In genomic region chr3:193190387-193190786, GRCh38 we compare ENCODE assay signal across 9 cellular contexts. TPM values are rescaled to one million over a fixed set of nuclear protein-coding genes. Genes with fewer than 3 reads are reported as not detected.
DNase-seq lines count a peak whose midpoint lies in the region; ATAC-seq and TF ChIP-seq lines count a peak whose summit lies in the region.
"Had no signal": no experiment of that assay in that cellular context is flagged by ENCODE, and none has a peak within 500 bp of the region (broad histone marks: within the 10 kb centered on the region; RNA-seq: fewer than 3 reads in every experiment).

No MANE protein-coding gene starts in this region.

- intact Hi-C loops in activated CD4-positive, alpha-beta T cell treated with anti-CD3 and anti-CD28 coated beads, Interleukin-2, amount 10 ng/mL, durations not matched to agents 24 days and 14 days (cut with micrococcal nuclease), result no loop called here

- H3K4me3 ChIP-seq in endodermal cell (ENCODE audit: low read length), result no peak overlapping the region
- H3K4me3 ChIP-seq: BLaER1 treated with 17β-estradiol and CSF1 and Interleukin-3, amounts not matched to agents 10 nM and 100 nM had no signal

- no peaks in the 10 kb centered on the region for H3K27me3 Mint-ChIP-seq in activated CD4-positive, alpha-beta T cell treated with anti-CD3 and anti-CD28 coated beads, Interleukin-2, amount 10 ng/mL, durations not matched to agents 24 days and 14 days
- H3K27me3 Mint-ChIP-seq in endodermal cell (ENCODE audit: insufficient read depth), result no peaks in the 10 kb centered on the region
- no peaks in the 10 kb centered on the region for H3K27me3 Mint-ChIP-seq in progenitor cell of endocrine pancreas
- peaks cover 0 to 8% of the 10 kb centered on the region in 2 donors for H3K27me3 Mint-ChIP-seq in T-cell

- CTCF ChIA-PET in T-cell (lab: Charles Lee), result no interaction called here

- H3K27ac ChIP-seq in endodermal cell (ENCODE audit: low read depth, low read length), result no peak overlapping the region
- H3K27ac ChIP-seq: BLaER1 treated with 17β-estradiol and CSF1 and Interleukin-3, amounts not matched to agents 10 nM and 100 nM had no signal

- ATAC-seq in HG03045 (IDR thresholded peaks at IDR 0.05; ENCODE audit: unreplicated experiment), result peak; percentile 67
- ATAC-seq in T-cell (replicated peaks in 1 of 4), result no peak
- no peak for ATAC-seq in HG03469 (IDR thresholded peaks at IDR 0.05; ENCODE audit: unreplicated experiment)

- H3K4me1 ChIP-seq in endodermal cell (ENCODE audit: control insufficient read depth, insufficient read depth, low read length), result peaks cover 6% of the 10 kb centered on the region
- H3K4me1 ChIP-seq: BLaER1 treated with 17β-estradiol and CSF1 and Interleukin-3, amounts not matched to agents 10 nM and 100 nM had no signal

- TF ChIP-seq CTCF in endodermal cell (conservative IDR thresholded peaks at IDR 0.05), result peak; percentile 90
- peak; percentile 62 for TF ChIP-seq CTCF in progenitor cell of endocrine pancreas (IDR thresholded peaks at IDR 0.05; ENCODE audit: unreplicated experiment)

- no peak overlapping the region for H3K4me3 Mint-ChIP-seq in activated CD4-positive, alpha-beta T cell treated with anti-CD3 and anti-CD28 coated beads, Interleukin-2, amount 10 ng/mL, durations not matched to agents 24 days and 14 days
- no peak overlapping the region for H3K4me3 Mint-ChIP-seq in endodermal cell
- no peak overlapping the region for H3K4me3 Mint-ChIP-seq in progenitor cell of endocrine pancreas (ENCODE audit: low read depth)
- no peak overlapping the region for H3K4me3 Mint-ChIP-seq in T-cell

- H3K27ac Mint-ChIP-seq in activated CD4-positive, alpha-beta T cell treated with anti-CD3 and anti-CD28 coated beads, Interleukin-2, amount 10 ng/mL, durations not matched to agents 24 days and 14 days, result no peak overlapping the region
- H3K27ac Mint-ChIP-seq in endodermal cell, result no peak overlapping the region
- H3K27ac Mint-ChIP-seq in progenitor cell of endocrine pancreas, result no peak overlapping the region
- no peak overlapping the region for H3K27ac Mint-ChIP-seq in T-cell

- no peaks in the 10 kb centered on the region for H3K36me3 Mint-ChIP-seq in activated CD4-positive, alpha-beta T cell treated with anti-CD3 and anti-CD28 coated beads, Interleukin-2, amount 10 ng/mL, durations not matched to agents 24 days and 14 days (ENCODE audit: low read depth)
- H3K36me3 Mint-ChIP-seq in endodermal cell (ENCODE audit: low read depth) (no peaks in the 10 kb centered on the region), progenitor cell of endocrine pancreas (ENCODE audit: insufficient read depth) (no peaks in the 10 kb centered on the region), T-cell (no peaks in the 10 kb centered on the region)

- H3K9me3 ChIP-seq in endodermal cell (ENCODE audit: control insufficient read depth, low read length), result no peaks in the 10 kb centered on the region
- H3K9me3 ChIP-seq: BLaER1 treated with 17β-estradiol and CSF1 and Interleukin-3, amounts not matched to agents 10 nM and 100 nM had no signal

- peak; percentile 57 for DNase-seq in activated CD4-positive, alpha-beta T cell treated with anti-CD3 and anti-CD28 coated beads, Interleukin-2, amount 10 ng/mL, durations not matched to agents 24 days and 14 days
- no peak for DNase-seq in activated CD4-positive, alpha-beta T cell treated with anti-CD3 and anti-CD28 coated beads for 1 hour
- DNase-seq in NCI-H524 treated with DMSO at 0.1 percent for 48 hours (lab: John Stamatoyannopoulos, UW), result peak; percentile 95
- peak; percentile 89 for DNase-seq in endodermal cell
- DNase-seq in progenitor cell of endocrine pancreas (ENCODE audit: low spot score, unreplicated experiment), result no peak
- no peak for DNase-seq in T-cell

- no peaks in the 10 kb centered on the region for H3K4me1 Mint-ChIP-seq in activated CD4-positive, alpha-beta T cell treated with anti-CD3 and anti-CD28 coated beads, Interleukin-2, amount 10 ng/mL, durations not matched to agents 24 days and 14 days
- H3K4me1 Mint-ChIP-seq in endodermal cell (peaks cover 15% of the 10 kb centered on the region), progenitor cell of endocrine pancreas (ENCODE audit: low read depth) (peaks cover 9% of the 10 kb centered on the region), T-cell (no peaks in the 10 kb centered on the region)

- H3K9ac ChIP-seq in endodermal cell (ENCODE audit: extremely low read depth, low read length, poor library complexity, severe bottlenecking), result no peak overlapping the region
- H3K9ac ChIP-seq: BLaER1 treated with 17β-estradiol and CSF1 and Interleukin-3, amounts not matched to agents 10 nM and 100 nM had no signal

- POLR2A ChIA-PET in T-cell (lab: Charles Lee), result interaction anchor here in 1 of 2 donors (0.6 kb wide), 1 partner anchor 50 kb away, joined by 3 read pairs; no protein-coding TSS in a partner anchor

- no peaks in the 10 kb centered on the region for H3K27me3 ChIP-seq in endodermal cell (ENCODE audit: control insufficient read depth, insufficient read depth, low read length, poor library complexity, severe bottlenecking)
- H3K27me3 ChIP-seq: BLaER1 treated with 17β-estradiol and CSF1 and Interleukin-3, amounts not matched to agents 10 nM and 100 nM had no signal

- no peaks in the 10 kb centered on the region for H3K9me3 Mint-ChIP-seq in activated CD4-positive, alpha-beta T cell treated with anti-CD3 and anti-CD28 coated beads, Interleukin-2, amount 10 ng/mL, durations not matched to agents 24 days and 14 days
- H3K9me3 Mint-ChIP-seq in endodermal cell, result no peaks in the 10 kb centered on the region
- H3K9me3 Mint-ChIP-seq in progenitor cell of endocrine pancreas (ENCODE audit: low read depth), result no peaks in the 10 kb centered on the region
- H3K9me3 Mint-ChIP-seq in T-cell, result no peaks in the 10 kb centered on the region

- H3K36me3 ChIP-seq in endodermal cell (ENCODE audit: control insufficient read depth, insufficient read depth, low read length), result no peaks in the 10 kb centered on the region
- H3K36me3 ChIP-seq: BLaER1 treated with 17β-estradiol and CSF1 and Interleukin-3, amounts not matched to agents 10 nM and 100 nM had no signal

RNA-seq across cellular contexts. Expression of gene PLAAT1, which starts 50.6 kb away (rescaled TPM):
- not detected in 2 replicates for total RNA-seq in activated CD4-positive, alpha-beta T cell treated with anti-CD3 and anti-CD28 coated beads, Interleukin-2, amount 10 ng/mL, durations not matched to agents 24 days and 14 days
- total RNA-seq in endodermal cell (1 to 10 TPM; 3.1 to 4.9 TPM), progenitor cell of endocrine pancreas (2.1 and 2.2 TPM in 2 replicates), T-cell (not detected)
- polyA plus RNA-seq in endodermal cell (2013, experiment 1 of 2), result 4.2 TPM
- polyA plus RNA-seq in endodermal cell (2013, experiment 2 of 2), result 3.8 TPM

Comparison
In these comparisons a context has a peak if more than half of its experiments do, and no peak if none do; other contexts are left out.
1. DNase-seq: peak in activated CD4-positive, alpha-beta T cell treated with anti-CD3 and anti-CD28 coated beads, Interleukin-2, amount 10 ng/mL, durations not matched to agents 24 days and 14 days (single experiment), NCI-H524 treated with DMSO at 0.1 percent for 48 hours (single experiment) and endodermal cell (single experiment); none in activated CD4-positive, alpha-beta T cell treated with anti-CD3 and anti-CD28 coated beads for 1 hour (single experiment), progenitor cell of endocrine pancreas (single experiment) and T-cell (0 of 34).